16 cellular contexts compared by ENCODE assay signal in the genomic region with DNA sequence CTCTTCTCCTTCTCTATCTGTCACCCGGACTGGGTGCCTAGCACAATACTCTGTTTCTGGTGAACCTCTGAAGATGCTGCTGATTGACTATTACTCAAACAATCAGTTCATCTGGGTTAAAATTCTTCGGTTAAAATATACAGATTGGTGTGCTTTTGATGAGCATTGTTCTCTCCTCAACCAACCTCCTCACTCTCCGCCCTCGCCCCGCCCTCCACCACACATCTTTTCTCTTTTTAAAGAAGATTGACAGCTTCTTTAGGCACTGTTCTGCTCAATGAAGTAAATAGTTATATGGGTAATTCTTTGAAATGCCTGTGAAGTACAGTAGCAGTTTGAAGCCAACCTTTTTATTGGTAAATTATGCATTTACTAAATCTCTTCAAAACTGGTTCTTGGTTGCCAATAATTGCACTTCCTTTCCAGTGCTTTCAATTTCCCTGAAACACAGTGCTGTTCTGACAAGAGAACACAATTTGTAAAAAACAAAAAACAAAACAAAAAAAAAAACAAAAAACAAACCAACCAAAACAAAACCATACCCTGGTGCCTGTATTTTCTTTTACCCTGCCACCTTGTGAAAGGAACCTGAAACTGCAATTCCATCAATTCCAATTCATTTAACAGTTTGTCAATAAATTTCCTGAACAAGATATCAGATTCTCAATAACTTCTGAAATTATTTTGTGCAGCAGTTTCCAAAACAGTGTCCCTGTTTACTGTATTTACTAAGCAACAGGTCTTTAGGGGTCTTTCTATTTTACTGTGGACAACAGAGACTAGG.
DNase-seq lines count a peak whose midpoint lies in the region; TF ChIP-seq lines count a peak whose summit lies in the region.
"Had no signal": no experiment of that assay in that cellular context is flagged by ENCODE, and none has a peak within 500 bp of the region (broad histone marks: within the 10 kb centered on the region; RNA-seq: fewer than 3 reads in every experiment).

No MANE protein-coding gene starts in this region.

- H3F3A ChIP-seq in PC-9 (ENCODE audit: insufficient read depth, low read depth): no peaks in the 10 kb centered on the region

- H3K9me3 ChIP-seq in PC-9 (ENCODE audit: insufficient read depth, low read depth) (no peaks in the 10 kb centered on the region), fibroblast of lung (ENCODE audit: control insufficient read depth, insufficient read depth, low read depth, low read length) (no peaks in the 10 kb centered on the region)
- H3K9me3 ChIP-seq: tibial nerve had no signal

- H3K36me3 ChIP-seq in PC-9 (ENCODE audit: low read depth) (no peaks in the 10 kb centered on the region), fibroblast of lung (ENCODE audit: control insufficient read depth, insufficient read depth, low read length) (no peaks in the 10 kb centered on the region)
- H3K36me3 ChIP-seq: tibial nerve had no signal

- no peak overlapping the region for H3K9ac ChIP-seq in fibroblast of lung (ENCODE audit: insufficient read depth, low read length)

- H3K27ac ChIP-seq in PC-9: no peak overlapping the region
- no peak overlapping the region for H3K27ac ChIP-seq in fibroblast of lung (ENCODE audit: insufficient read depth, low read length)
- H3K27ac ChIP-seq: skin epidermis, tibial nerve had no signal

- TF ChIP-seq CTCF in PC-9 (conservative IDR thresholded peaks at IDR 0.05) (peak; percentile 63), fibroblast of lung (conservative IDR thresholded peaks at IDR 0.05 in 1 of 2, IDR thresholded peaks at IDR 0.05 in 1 of 2; ENCODE audit: low read depth in 1 of 2, low read length in 2 of 2) (peak; percentile 21 to 47), progenitor cell of endocrine pancreas (IDR thresholded peaks at IDR 0.05; ENCODE audit: unreplicated experiment) (peak; percentile 49)

- no peak overlapping the region for H3K27ac Mint-ChIP-seq in progenitor cell of endocrine pancreas
- H3K27ac Mint-ChIP-seq: naive thymus-derived CD4-positive, alpha-beta T cell had no signal

- no peaks in the 10 kb centered on the region for H3K27me3 Mint-ChIP-seq in progenitor cell of endocrine pancreas
- H3K27me3 Mint-ChIP-seq: central memory CD8-positive, alpha-beta T cell; naive thymus-derived CD4-positive, alpha-beta T cell had no signal

- no peaks in the 10 kb centered on the region for H3K36me3 Mint-ChIP-seq in progenitor cell of endocrine pancreas (ENCODE audit: insufficient read depth)
- H3K36me3 Mint-ChIP-seq: naive thymus-derived CD4-positive, alpha-beta T cell had no signal

- H4K20me1 ChIP-seq in PC-9 (ENCODE audit: insufficient read depth) (no peaks in the 10 kb centered on the region), fibroblast of lung (ENCODE audit: control insufficient read depth, extremely low read depth, insufficient read depth, low read length) (no peaks in the 10 kb centered on the region)

- no TSS peak for BruUV-seq in PC-9 (replicated peaks; lab: Mats Ljungman, UMichigan)

- peak; percentile 7 for DNase-seq in NCI-H1694 treated with DMSO at 0.1 percent for 48 hours (lab: John Stamatoyannopoulos, UW)
- no peak for DNase-seq in NCI-H1694 (lab: John Stamatoyannopoulos, UW)
- no peak for DNase-seq in PC-9
- DNase-seq in fibroblast of lung (ENCODE audit: low read depth in 2 of 2): no peak
- no peak for DNase-seq in progenitor cell of endocrine pancreas (ENCODE audit: low spot score, unreplicated experiment)
- no peak for DNase-seq in DMS79 (lab: John Stamatoyannopoulos, UW)
- DNase-seq in T-helper 2 cell: no peak
- DNase-seq in NCI-H345 treated with DMSO at 0.1 percent for 48 hours (lab: John Stamatoyannopoulos, UW; ENCODE audit: unreplicated experiment): no peak
- DNase-seq: 8988T; activated CD4-positive, alpha-beta T cell treated with anti-CD3 and anti-CD28 coated beads, Interleukin-2, amount 50 U/mL, for 4 hours; activated effector memory CD4-positive, alpha-beta T cell treated with anti-CD3 and anti-CD28 coated beads, Interleukin-2, amount 50 U/mL, for 16 hours; naive thymus-derived CD4-positive, alpha-beta T cell had no signal

- H3K4me1 ChIP-seq in PC-9 (replicated peaks; ENCODE audit: insufficient read depth) (no peaks in the 10 kb centered on the region), fibroblast of lung (ENCODE audit: control insufficient read depth, extremely low read depth, insufficient read depth, low read length) (no peaks in the 10 kb centered on the region)
- H3K4me1 ChIP-seq: tibial nerve had no signal

- H3K9me2 ChIP-seq in PC-9 (ENCODE audit: insufficient read depth): no peaks in the 10 kb centered on the region

- H3K4me2 ChIP-seq in PC-9 (no peak overlapping the region), fibroblast of lung (ENCODE audit: extremely low read depth, insufficient read depth, low read length) (no peak overlapping the region)

- intact Hi-C loops in PC-9 (cut with micrococcal nuclease; ENCODE audit: unreplicated experiment): no loop called here

- H3K27me3 ChIP-seq in PC-9 (ENCODE audit: insufficient read depth, low read depth): no peaks in the 10 kb centered on the region
- no peaks in the 10 kb centered on the region for H3K27me3 ChIP-seq in fibroblast of lung (ENCODE audit: control insufficient read depth, insufficient read depth, low read length)
- H3K27me3 ChIP-seq: tibial nerve had no signal

- CTCF ChIA-PET in PC-9 (lab: Charles Lee): no interaction called here

- POLR2A ChIA-PET in PC-9 (lab: Charles Lee; ENCODE audit: unreplicated experiment): no interaction called here

- H3K4me1 Mint-ChIP-seq in progenitor cell of endocrine pancreas (ENCODE audit: low read depth): peaks cover 4% of the 10 kb centered on the region
- H3K4me1 Mint-ChIP-seq: central memory CD8-positive, alpha-beta T cell; naive thymus-derived CD4-positive, alpha-beta T cell had no signal

- peaks cover 7% of the 10 kb centered on the region for H3K9me3 Mint-ChIP-seq in progenitor cell of endocrine pancreas (ENCODE audit: low read depth)

- H2AFZ ChIP-seq in PC-9 (no peak overlapping the region), fibroblast of lung (ENCODE audit: low read length) (no peak overlapping the region)

- H3K79me2 ChIP-seq in PC-9 (ENCODE audit: low read depth): no peaks in the 10 kb centered on the region
- H3K79me2 ChIP-seq in fibroblast of lung (ENCODE audit: control insufficient read depth, insufficient read depth, low read length): no peaks in the 10 kb centered on the region

- H3K4me3 Mint-ChIP-seq in progenitor cell of endocrine pancreas (ENCODE audit: low read depth): no peak overlapping the region
- H3K4me3 Mint-ChIP-seq: central memory CD8-positive, alpha-beta T cell; naive thymus-derived CD4-positive, alpha-beta T cell had no signal

- H3K4me3 ChIP-seq in PC-9: no peak overlapping the region
- no peak overlapping the region for H3K4me3 ChIP-seq in fibroblast of lung (replicated peaks in 1 of 4; ENCODE audit: control extremely low read depth in 1 of 4, insufficient read depth in 1 of 4, low read depth in 3 of 4, low read length in 4 of 4)
- H3K4me3 ChIP-seq: K562, skin epidermis, tibial nerve had no signal
